ENCODE assay signal across 19 cellular contexts in genomic region chr2:68548396-68548795, GRCh38.
DNase-seq lines count a peak whose midpoint lies in the region; ATAC-seq and TF ChIP-seq lines count a peak whose summit lies in the region.
"Had no signal": no experiment of that assay in that cellular context is flagged by ENCODE, and none has a peak within 500 bp of the region (broad histone marks: within the 10 kb centered on the region; RNA-seq: fewer than 3 reads in every experiment).

No MANE protein-coding gene starts in this region.

- intact Hi-C loops in PC-3 (cut with micrococcal nuclease), result no loop called here

- no TSS peak for BruUV-seq in PC-3 (replicated peaks; lab: Mats Ljungman, UMichigan)

- H3K9ac ChIP-seq in PC-3 (ENCODE audit: low read length), result no peak overlapping the region

- CTCF ChIA-PET in PC-3 (lab: Charles Lee), result interaction anchor here (0.7 kb wide), 1 partner anchor 47 kb away, joined by 7 read pairs; no protein-coding TSS in a partner anchor

- H3K4me2 ChIP-seq in PC-3 (ENCODE audit: low read length), result no peak overlapping the region
- H3K4me2 ChIP-seq: PC-9 had no signal

- H3K79me2 ChIP-seq in PC-3 (ENCODE audit: low read length), result no peaks in the 10 kb centered on the region

- H4K20me1 ChIP-seq in PC-3 (ENCODE audit: low read length), result no peaks in the 10 kb centered on the region

- H3K4me1 ChIP-seq in PC-3 (ENCODE audit: insufficient read depth, low read length), result peaks cover 11% of the 10 kb centered on the region; the same call in 1 of the 2 replicates
- H3K4me1 ChIP-seq: BE2C had no signal

- H3F3A ChIP-seq in PC-3 (ENCODE audit: low read length, unreplicated experiment), result no peaks in the 10 kb centered on the region

- H3K27ac ChIP-seq in PC-3 (ENCODE audit: low read length), result no peak overlapping the region
- H3K27ac ChIP-seq: PC-9, SK-N-MC had no signal

- POLR2A ChIA-PET in PC-3 (lab: Charles Lee; ENCODE audit: unreplicated experiment), result interaction anchor here (0.6 kb wide), 1 partner anchor 13 kb away, joined by 3 read pairs; no protein-coding TSS in a partner anchor

- DNase-seq in ELR (ENCODE audit: low read depth) (peak; percentile 52), PC-3 (peak; percentile 54), epithelial cell of esophagus (ENCODE audit: low read depth) (peak; percentile 33), kidney tubule cell (ENCODE audit: low spot score) (peak; percentile 2), medulla oblongata (ENCODE audit: extremely low spot score) (no peak), NCI-H226 (no peak), NCI-H146 (lab: John Stamatoyannopoulos, UW) (no peak), NCI-H82 treated with DMSO at 0.1 percent for 48 hours (lab: John Stamatoyannopoulos, UW; ENCODE audit: unreplicated experiment) (no peak)
- DNase-seq: ACHN; BE2C; CD4-positive, alpha-beta memory T cell; DMS 273 treated with DMSO at 0.1 percent for 48 hours; H9; Kasumi-1; NCI-H1436 treated with DMSO at 0.1 percent for 48 hours; NCI-H69; PC-9 had no signal

- peak; percentile 70 for ATAC-seq in PC-3
- ATAC-seq: GM12878 had no signal

- no peaks in the 10 kb centered on the region for H3K36me3 ChIP-seq in PC-3 (ENCODE audit: low read depth, low read length)
- H3K36me3 ChIP-seq: BE2C had no signal

- no peak overlapping the region for H2AFZ ChIP-seq in PC-3 (ENCODE audit: low read length)
- H2AFZ ChIP-seq: PC-9 had no signal

- no peak overlapping the region for H3K4me3 ChIP-seq in PC-3 (ENCODE audit: low read length)
- no peak overlapping the region for H3K4me3 ChIP-seq in epithelial cell of esophagus (ENCODE audit: low read length)
- H3K4me3 ChIP-seq: GM12878, PC-9, SK-N-MC had no signal

- no peaks in the 10 kb centered on the region for H3K9me2 ChIP-seq in PC-3 (replicated peaks; ENCODE audit: low read length)

- no peaks in the 10 kb centered on the region for H3K9me3 ChIP-seq in PC-3 (ENCODE audit: low read length)
- H3K9me3 ChIP-seq: BE2C had no signal

- TF ChIP-seq CTCF in PC-3 (conservative IDR thresholded peaks at IDR 0.05; ENCODE audit: low read depth, low read length) (no peak), epithelial cell of esophagus (IDR thresholded peaks at IDR 0.05; ENCODE audit: insufficient read depth, low read depth, low read length, missing control alignments) (no peak)

- no peaks in the 10 kb centered on the region for H3K27me3 ChIP-seq in PC-3 (ENCODE audit: low read length)
- H3K27me3 ChIP-seq: BE2C had no signal

Comparison
In these comparisons a context has a peak if more than half of its experiments do, and no peak if none do; other contexts are left out.
1. DNase-seq: peak in ELR (single experiment), PC-3 (single experiment), epithelial cell of esophagus (single experiment) and kidney tubule cell (single experiment); none in medulla oblongata (single experiment), NCI-H226 (single experiment), NCI-H146 (single experiment) and NCI-H82 treated with DMSO at 0.1 percent for 48 hours (single experiment).